1 cellular context compared by ENCODE assay signal in the genomic region with DNA sequence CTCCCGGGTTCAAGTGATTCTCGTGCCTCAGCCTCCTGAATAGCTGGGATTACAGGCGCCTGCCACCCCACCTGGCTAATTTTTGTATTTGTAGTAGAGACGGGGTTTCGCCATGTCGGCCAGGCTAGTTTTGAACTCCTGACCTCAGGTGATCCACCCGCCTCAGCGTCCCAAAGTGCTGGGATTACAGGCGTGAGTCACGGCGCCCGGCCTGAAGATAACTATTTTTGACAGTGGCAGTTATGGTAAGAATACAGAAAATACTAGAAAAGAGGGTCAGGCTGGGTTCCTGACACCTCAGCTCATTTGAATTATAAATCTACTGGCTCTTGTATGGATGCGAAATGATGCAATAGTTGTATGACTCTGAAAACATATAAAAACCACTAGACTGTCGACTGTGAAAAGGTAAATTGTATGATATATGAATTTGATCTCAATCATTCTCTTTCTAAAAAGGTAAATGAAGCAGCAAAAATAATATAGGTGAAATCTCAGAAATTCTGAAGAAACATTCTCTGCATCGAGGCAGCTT.
TF ChIP-seq lines count a peak whose summit lies in the region.

No MANE protein-coding gene starts in this region.

TF ChIP-seq in K562, 482 proteins besides CTCF, POLR2A, EP300 and RAD21 (continued from another document):
- TF ChIP-seq RBM39 (optimal IDR thresholded peaks at IDR 0.05; ENCODE audit: low read depth, low read length) (no peak), ARHGAP35 (IDR thresholded peaks at IDR 0.05; ENCODE audit: partially characterized antibody) (no peak), GABPA (tag; conservative IDR thresholded peaks at IDR 0.05; ENCODE audit: low read depth) (no peak), NBN (IDR thresholded peaks at IDR 0.05; ENCODE audit: low read depth) (no peak), EHMT2 (IDR thresholded peaks at IDR 0.05) (no peak), RFX1 (IDR thresholded peaks at IDR 0.05) (no peak), CBX3 (IDR thresholded peaks at IDR 0.05; ENCODE audit: borderline replicate concordance in 1 of 2, low read length in 2 of 2) (no peak), KAT2B (IDR thresholded peaks at IDR 0.05; ENCODE audit: low read depth, low read length) (no peak), NR4A1 (CRISPR knock-in tag; IDR thresholded peaks at IDR 0.05) (no peak), NR4A1 (tag; IDR thresholded peaks at IDR 0.05) (no peak), KLF6 (CRISPR knock-in tag; IDR thresholded peaks at IDR 0.05; ENCODE audit: borderline replicate concordance) (no peak), ATF7 (IDR thresholded peaks at IDR 0.05) (no peak; the same call in 1 of the 2 replicates), IRF1 (CRISPR knock-in tag; IDR thresholded peaks at IDR 0.05; ENCODE audit: borderline replicate concordance) (no peak), ZNF589 (CRISPR knock-in tag; IDR thresholded peaks at IDR 0.05; ENCODE audit: low read depth) (no peak), ZNF197 (CRISPR knock-in tag; IDR thresholded peaks at IDR 0.05; ENCODE audit: low read depth) (no peak), ZSCAN32 (CRISPR knock-in tag; IDR thresholded peaks at IDR 0.05) (0 out of 2 replicates have a peak, but pooled peaks have one; percentile 56), SFPQ (IDR thresholded peaks at IDR 0.05; ENCODE audit: low read depth, low read length) (no peak), MCM5 (IDR thresholded peaks at IDR 0.05; ENCODE audit: low read depth) (no peak), SPI1 (IDR thresholded peaks at IDR 0.05; ENCODE audit: borderline replicate concordance, low read depth, low read length) (no peak), STAG1 (CRISPR knock-in tag; IDR thresholded peaks at IDR 0.05; ENCODE audit: borderline replicate concordance) (no peak), CBX2 (IDR thresholded peaks at IDR 0.05; ENCODE audit: insufficient read depth, low read length, poor library complexity, severe bottlenecking) (no peak), IFI16 (CRISPR knock-in tag; IDR thresholded peaks at IDR 0.05) (no peak), ZNF354B (CRISPR knock-in tag; IDR thresholded peaks at IDR 0.05) (no peak), SNIP1 (IDR thresholded peaks at IDR 0.05; ENCODE audit: low read depth) (no peak), JUND (IDR thresholded peaks at IDR 0.05; ENCODE audit: borderline replicate concordance, low read depth, low read length) (no peak), JUND (tag; IDR thresholded peaks at IDR 0.05; ENCODE audit: borderline replicate concordance, low read depth, low read length) (no peak; the same call in 2 of the 3 replicates), PHB (CRISPR knock-in tag; IDR thresholded peaks at IDR 0.05) (no peak), SLC30A9 (CRISPR knock-in tag; IDR thresholded peaks at IDR 0.05) (no peak)
- TF ChIP-seq, protein P1, sequence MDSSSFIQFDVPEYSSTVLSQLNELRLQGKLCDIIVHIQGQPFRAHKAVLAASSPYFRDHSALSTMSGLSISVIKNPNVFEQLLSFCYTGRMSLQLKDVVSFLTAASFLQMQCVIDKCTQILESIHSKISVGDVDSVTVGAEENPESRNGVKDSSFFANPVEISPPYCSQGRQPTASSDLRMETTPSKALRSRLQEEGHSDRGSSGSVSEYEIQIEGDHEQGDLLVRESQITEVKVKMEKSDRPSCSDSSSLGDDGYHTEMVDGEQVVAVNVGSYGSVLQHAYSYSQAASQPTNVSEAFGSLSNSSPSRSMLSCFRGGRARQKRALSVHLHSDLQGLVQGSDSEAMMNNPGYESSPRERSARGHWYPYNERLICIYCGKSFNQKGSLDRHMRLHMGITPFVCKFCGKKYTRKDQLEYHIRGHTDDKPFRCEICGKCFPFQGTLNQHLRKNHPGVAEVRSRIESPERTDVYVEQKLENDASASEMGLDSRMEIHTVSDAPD (CRISPR knock-in tag; IDR thresholded peaks at IDR 0.05) = no peak
- TF ChIP-seq, protein P2, sequence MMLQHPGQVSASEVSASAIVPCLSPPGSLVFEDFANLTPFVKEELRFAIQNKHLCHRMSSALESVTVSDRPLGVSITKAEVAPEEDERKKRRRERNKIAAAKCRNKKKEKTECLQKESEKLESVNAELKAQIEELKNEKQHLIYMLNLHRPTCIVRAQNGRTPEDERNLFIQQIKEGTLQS (IDR thresholded peaks at IDR 0.05) = peak; percentile 89
- TF ChIP-seq, protein P2 (CRISPR knock-in tag; conservative IDR thresholded peaks at IDR 0.05) = no peak
- TF ChIP-seq, protein P3, sequence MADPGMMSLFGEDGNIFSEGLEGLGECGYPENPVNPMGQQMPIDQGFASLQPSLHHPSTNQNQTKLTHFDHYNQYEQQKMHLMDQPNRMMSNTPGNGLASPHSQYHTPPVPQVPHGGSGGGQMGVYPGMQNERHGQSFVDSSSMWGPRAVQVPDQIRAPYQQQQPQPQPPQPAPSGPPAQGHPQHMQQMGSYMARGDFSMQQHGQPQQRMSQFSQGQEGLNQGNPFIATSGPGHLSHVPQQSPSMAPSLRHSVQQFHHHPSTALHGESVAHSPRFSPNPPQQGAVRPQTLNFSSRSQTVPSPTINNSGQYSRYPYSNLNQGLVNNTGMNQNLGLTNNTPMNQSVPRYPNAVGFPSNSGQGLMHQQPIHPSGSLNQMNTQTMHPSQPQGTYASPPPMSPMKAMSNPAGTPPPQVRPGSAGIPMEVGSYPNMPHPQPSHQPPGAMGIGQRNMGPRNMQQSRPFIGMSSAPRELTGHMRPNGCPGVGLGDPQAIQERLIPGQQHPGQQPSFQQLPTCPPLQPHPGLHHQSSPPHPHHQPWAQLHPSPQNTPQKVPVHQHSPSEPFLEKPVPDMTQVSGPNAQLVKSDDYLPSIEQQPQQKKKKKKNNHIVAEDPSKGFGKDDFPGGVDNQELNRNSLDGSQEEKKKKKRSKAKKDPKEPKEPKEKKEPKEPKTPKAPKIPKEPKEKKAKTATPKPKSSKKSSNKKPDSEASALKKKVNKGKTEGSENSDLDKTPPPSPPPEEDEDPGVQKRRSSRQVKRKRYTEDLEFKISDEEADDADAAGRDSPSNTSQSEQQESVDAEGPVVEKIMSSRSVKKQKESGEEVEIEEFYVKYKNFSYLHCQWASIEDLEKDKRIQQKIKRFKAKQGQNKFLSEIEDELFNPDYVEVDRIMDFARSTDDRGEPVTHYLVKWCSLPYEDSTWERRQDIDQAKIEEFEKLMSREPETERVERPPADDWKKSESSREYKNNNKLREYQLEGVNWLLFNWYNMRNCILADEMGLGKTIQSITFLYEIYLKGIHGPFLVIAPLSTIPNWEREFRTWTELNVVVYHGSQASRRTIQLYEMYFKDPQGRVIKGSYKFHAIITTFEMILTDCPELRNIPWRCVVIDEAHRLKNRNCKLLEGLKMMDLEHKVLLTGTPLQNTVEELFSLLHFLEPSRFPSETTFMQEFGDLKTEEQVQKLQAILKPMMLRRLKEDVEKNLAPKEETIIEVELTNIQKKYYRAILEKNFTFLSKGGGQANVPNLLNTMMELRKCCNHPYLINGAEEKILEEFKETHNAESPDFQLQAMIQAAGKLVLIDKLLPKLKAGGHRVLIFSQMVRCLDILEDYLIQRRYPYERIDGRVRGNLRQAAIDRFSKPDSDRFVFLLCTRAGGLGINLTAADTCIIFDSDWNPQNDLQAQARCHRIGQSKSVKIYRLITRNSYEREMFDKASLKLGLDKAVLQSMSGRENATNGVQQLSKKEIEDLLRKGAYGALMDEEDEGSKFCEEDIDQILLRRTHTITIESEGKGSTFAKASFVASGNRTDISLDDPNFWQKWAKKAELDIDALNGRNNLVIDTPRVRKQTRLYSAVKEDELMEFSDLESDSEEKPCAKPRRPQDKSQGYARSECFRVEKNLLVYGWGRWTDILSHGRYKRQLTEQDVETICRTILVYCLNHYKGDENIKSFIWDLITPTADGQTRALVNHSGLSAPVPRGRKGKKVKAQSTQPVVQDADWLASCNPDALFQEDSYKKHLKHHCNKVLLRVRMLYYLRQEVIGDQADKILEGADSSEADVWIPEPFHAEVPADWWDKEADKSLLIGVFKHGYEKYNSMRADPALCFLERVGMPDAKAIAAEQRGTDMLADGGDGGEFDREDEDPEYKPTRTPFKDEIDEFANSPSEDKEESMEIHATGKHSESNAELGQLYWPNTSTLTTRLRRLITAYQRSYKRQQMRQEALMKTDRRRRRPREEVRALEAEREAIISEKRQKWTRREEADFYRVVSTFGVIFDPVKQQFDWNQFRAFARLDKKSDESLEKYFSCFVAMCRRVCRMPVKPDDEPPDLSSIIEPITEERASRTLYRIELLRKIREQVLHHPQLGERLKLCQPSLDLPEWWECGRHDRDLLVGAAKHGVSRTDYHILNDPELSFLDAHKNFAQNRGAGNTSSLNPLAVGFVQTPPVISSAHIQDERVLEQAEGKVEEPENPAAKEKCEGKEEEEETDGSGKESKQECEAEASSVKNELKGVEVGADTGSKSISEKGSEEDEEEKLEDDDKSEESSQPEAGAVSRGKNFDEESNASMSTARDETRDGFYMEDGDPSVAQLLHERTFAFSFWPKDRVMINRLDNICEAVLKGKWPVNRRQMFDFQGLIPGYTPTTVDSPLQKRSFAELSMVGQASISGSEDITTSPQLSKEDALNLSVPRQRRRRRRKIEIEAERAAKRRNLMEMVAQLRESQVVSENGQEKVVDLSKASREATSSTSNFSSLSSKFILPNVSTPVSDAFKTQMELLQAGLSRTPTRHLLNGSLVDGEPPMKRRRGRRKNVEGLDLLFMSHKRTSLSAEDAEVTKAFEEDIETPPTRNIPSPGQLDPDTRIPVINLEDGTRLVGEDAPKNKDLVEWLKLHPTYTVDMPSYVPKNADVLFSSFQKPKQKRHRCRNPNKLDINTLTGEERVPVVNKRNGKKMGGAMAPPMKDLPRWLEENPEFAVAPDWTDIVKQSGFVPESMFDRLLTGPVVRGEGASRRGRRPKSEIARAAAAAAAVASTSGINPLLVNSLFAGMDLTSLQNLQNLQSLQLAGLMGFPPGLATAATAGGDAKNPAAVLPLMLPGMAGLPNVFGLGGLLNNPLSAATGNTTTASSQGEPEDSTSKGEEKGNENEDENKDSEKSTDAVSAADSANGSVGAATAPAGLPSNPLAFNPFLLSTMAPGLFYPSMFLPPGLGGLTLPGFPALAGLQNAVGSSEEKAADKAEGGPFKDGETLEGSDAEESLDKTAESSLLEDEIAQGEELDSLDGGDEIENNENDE (IDR thresholded peaks at IDR 0.05; ENCODE audit: low read depth, low read length) = no peak
